1 cellular context compared by ENCODE assay signal in the genomic region with DNA sequence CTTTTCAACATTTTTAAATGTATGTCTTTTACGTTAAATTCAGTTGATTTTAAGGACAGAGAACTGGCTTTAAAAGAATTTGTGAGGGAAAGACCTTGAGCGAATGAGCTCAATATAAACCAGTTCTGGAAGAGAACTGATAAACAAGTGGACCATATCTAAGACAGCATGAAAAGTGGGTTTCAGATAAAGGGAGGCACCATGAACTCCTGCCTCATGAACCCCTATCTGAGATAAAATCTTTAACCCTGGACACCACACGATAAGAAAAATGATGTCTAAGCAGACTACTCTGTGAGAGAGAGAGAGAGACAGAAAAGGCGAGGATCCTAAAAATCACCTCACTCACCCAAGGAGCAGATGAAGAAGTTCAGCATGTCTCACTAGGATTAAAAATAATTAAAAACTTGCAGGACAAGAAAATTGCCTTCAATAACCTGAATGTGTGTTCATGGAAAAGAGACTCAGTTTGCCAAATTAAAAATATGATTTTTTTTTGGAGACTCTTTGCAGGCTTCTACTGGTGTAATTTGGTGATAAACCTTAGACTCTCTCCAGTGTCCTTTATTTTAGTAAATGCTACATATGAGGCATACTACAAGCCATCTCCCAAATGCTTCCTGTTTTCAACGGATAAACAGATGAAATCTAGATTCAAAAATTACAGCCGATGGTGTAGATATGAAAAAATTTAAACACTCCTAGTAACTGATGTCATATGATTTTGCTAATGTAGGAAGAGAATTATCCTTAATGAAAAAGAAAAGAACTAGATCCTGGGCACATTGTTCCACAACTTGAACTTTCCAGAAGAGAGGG.
TF ChIP-seq lines count a peak whose summit lies in the region.

No MANE protein-coding gene starts in this region.

TF ChIP-seq in K562, 482 proteins besides CTCF, POLR2A, EP300 and RAD21 (continued from another document):
- TF ChIP-seq, protein P1, sequence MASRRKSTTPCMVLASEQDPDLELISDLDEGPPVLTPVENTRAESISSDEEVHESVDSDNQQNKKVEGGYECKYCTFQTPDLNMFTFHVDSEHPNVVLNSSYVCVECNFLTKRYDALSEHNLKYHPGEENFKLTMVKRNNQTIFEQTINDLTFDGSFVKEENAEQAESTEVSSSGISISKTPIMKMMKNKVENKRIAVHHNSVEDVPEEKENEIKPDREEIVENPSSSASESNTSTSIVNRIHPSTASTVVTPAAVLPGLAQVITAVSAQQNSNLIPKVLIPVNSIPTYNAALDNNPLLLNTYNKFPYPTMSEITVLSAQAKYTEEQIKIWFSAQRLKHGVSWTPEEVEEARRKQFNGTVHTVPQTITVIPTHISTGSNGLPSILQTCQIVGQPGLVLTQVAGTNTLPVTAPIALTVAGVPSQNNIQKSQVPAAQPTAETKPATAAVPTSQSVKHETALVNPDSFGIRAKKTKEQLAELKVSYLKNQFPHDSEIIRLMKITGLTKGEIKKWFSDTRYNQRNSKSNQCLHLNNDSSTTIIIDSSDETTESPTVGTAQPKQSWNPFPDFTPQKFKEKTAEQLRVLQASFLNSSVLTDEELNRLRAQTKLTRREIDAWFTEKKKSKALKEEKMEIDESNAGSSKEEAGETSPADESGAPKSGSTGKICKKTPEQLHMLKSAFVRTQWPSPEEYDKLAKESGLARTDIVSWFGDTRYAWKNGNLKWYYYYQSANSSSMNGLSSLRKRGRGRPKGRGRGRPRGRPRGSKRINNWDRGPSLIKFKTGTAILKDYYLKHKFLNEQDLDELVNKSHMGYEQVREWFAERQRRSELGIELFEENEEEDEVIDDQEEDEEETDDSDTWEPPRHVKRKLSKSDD (conservative IDR thresholded peaks at IDR 0.05; ENCODE audit: low read length), result no peak
- TF ChIP-seq HDAC1 (IDR thresholded peaks at IDR 0.05) (peak in 1 of 2 experiments; percentile 87; a peak in 2 of 4 replicates), ELF2 (CRISPR knock-in tag; IDR thresholded peaks at IDR 0.05) (peak; percentile 44; the same call in 1 of the 2 replicates), MEF2D (tag; conservative IDR thresholded peaks at IDR 0.05; ENCODE audit: low read depth) (peak; percentile 64; the same call in 1 of the 2 replicates), ARID2 (IDR thresholded peaks at IDR 0.05) (no peak), XRCC4 (IDR thresholded peaks at IDR 0.05; ENCODE audit: extremely low read depth, insufficient read depth, insufficient read length) (no peak), XRCC3 (IDR thresholded peaks at IDR 0.05) (no peak), MAFG (tag; conservative IDR thresholded peaks at IDR 0.05) (peak; percentile 68), PHF21A (IDR thresholded peaks at IDR 0.05; ENCODE audit: borderline replicate concordance, low read depth) (no peak), MBD2 (IDR thresholded peaks at IDR 0.05; ENCODE audit: borderline replicate concordance, low read depth) (peak; percentile 81), SMAD3 (CRISPR knock-in tag; conservative IDR thresholded peaks at IDR 0.05) (peak; percentile 82), MYC (IDR thresholded peaks at IDR 0.05; ENCODE audit: low read depth, low read length) (no peak), MYC (CRISPR knock-in tag; IDR thresholded peaks at IDR 0.05; ENCODE audit: borderline replicate concordance, low read depth) (no peak), ZNF239 (CRISPR knock-in tag; IDR thresholded peaks at IDR 0.05) (peak; percentile 72), DDX20 (tag; IDR thresholded peaks at IDR 0.05; ENCODE audit: low read depth) (peak; percentile 59; the same call in 1 of the 2 replicates), TBP (optimal IDR thresholded peaks at IDR 0.05; ENCODE audit: low read depth, low read length) (no peak), HSF4 (CRISPR knock-in tag; IDR thresholded peaks at IDR 0.05; ENCODE audit: borderline replicate concordance) (0 out of 2 replicates have a peak, but pooled peaks have one; percentile 40), STAT5A (IDR thresholded peaks at IDR 0.05; ENCODE audit: borderline replicate concordance, low read length) (peak; percentile 81; the same call in 1 of the 2 replicates), HNRNPLL (IDR thresholded peaks at IDR 0.05; ENCODE audit: low read depth, low read length, poor library complexity, severe bottlenecking) (no peak), CHD4 (IDR thresholded peaks at IDR 0.05; ENCODE audit: insufficient read depth, insufficient replicate concordance, low read depth, low read length, poor library complexity, severe bottlenecking) (no peak)
- TF ChIP-seq, protein P2, sequence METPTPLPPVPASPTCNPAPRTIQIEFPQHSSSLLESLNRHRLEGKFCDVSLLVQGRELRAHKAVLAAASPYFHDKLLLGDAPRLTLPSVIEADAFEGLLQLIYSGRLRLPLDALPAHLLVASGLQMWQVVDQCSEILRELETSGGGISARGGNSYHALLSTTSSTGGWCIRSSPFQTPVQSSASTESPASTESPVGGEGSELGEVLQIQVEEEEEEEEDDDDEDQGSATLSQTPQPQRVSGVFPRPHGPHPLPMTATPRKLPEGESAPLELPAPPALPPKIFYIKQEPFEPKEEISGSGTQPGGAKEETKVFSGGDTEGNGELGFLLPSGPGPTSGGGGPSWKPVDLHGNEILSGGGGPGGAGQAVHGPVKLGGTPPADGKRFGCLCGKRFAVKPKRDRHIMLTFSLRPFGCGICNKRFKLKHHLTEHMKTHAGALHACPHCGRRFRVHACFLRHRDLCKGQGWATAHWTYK (CRISPR knock-in tag; IDR thresholded peaks at IDR 0.05), result peak; percentile 88; the same call in 1 of the 2 replicates
- TF ChIP-seq, protein P3, sequence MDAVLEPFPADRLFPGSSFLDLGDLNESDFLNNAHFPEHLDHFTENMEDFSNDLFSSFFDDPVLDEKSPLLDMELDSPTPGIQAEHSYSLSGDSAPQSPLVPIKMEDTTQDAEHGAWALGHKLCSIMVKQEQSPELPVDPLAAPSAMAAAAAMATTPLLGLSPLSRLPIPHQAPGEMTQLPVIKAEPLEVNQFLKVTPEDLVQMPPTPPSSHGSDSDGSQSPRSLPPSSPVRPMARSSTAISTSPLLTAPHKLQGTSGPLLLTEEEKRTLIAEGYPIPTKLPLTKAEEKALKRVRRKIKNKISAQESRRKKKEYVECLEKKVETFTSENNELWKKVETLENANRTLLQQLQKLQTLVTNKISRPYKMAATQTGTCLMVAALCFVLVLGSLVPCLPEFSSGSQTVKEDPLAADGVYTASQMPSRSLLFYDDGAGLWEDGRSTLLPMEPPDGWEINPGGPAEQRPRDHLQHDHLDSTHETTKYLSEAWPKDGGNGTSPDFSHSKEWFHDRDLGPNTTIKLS (IDR thresholded peaks at IDR 0.05; ENCODE audit: borderline replicate concordance, low read depth), result no peak
- TF ChIP-seq, protein P4, sequence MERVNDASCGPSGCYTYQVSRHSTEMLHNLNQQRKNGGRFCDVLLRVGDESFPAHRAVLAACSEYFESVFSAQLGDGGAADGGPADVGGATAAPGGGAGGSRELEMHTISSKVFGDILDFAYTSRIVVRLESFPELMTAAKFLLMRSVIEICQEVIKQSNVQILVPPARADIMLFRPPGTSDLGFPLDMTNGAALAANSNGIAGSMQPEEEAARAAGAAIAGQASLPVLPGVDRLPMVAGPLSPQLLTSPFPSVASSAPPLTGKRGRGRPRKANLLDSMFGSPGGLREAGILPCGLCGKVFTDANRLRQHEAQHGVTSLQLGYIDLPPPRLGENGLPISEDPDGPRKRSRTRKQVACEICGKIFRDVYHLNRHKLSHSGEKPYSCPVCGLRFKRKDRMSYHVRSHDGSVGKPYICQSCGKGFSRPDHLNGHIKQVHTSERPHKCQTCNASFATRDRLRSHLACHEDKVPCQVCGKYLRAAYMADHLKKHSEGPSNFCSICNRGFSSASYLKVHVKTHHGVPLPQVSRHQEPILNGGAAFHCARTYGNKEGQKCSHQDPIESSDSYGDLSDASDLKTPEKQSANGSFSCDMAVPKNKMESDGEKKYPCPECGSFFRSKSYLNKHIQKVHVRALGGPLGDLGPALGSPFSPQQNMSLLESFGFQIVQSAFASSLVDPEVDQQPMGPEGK (CRISPR knock-in tag; IDR thresholded peaks at IDR 0.05; ENCODE audit: borderline replicate concordance), result peak; percentile 61; the same call in 1 of the 2 replicates
- TF ChIP-seq, protein P5, sequence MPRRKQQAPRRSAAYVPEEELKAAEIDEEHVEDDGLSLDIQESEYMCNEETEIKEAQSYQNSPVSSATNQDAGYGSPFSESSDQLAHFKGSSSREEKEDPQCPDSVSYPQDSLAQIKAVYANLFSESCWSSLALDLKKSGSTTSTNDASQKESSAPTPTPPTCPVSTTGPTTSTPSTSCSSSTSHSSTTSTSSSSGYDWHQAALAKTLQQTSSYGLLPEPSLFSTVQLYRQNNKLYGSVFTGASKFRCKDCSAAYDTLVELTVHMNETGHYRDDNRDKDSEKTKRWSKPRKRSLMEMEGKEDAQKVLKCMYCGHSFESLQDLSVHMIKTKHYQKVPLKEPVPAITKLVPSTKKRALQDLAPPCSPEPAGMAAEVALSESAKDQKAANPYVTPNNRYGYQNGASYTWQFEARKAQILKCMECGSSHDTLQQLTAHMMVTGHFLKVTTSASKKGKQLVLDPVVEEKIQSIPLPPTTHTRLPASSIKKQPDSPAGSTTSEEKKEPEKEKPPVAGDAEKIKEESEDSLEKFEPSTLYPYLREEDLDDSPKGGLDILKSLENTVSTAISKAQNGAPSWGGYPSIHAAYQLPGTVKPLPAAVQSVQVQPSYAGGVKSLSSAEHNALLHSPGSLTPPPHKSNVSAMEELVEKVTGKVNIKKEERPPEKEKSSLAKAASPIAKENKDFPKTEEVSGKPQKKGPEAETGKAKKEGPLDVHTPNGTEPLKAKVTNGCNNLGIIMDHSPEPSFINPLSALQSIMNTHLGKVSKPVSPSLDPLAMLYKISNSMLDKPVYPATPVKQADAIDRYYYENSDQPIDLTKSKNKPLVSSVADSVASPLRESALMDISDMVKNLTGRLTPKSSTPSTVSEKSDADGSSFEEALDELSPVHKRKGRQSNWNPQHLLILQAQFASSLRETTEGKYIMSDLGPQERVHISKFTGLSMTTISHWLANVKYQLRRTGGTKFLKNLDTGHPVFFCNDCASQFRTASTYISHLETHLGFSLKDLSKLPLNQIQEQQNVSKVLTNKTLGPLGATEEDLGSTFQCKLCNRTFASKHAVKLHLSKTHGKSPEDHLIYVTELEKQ (CRISPR knock-in tag; IDR thresholded peaks at IDR 0.05), result peak; percentile 69; the same call in 1 of the 2 replicates
TF ChIP-seq in K562: peak in this region for 129.
